Comparison of ENCODE assay signal across 28 cellular contexts in the genomic region with DNA sequence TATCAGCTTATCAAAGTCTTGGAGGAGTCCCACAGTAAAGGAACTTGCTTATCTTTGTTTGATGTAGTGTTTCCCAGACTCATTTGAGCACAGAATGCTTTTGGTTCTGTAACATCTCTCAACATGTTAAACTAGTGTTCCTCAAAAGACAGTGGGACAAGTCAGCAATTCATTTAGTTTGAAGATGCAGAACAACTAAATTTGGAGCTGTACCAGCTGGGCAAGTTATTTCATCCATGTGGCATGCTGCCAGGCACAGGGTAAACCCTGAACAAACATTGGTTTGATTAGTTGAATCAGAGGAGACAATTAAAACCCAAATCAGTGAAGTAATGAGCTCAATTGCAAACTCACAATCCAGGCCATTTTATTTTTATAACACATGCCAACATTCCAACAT.
A peak's percentile ranks its signal among the peaks of the same experiment; 100 is the strongest.
DNase-seq lines count a peak whose midpoint lies in the region; ATAC-seq, FAIRE-seq and TF ChIP-seq lines count a peak whose summit lies in the region.
"Had no signal": no experiment of that assay in that cellular context is flagged by ENCODE, and none has a peak within 500 bp of the region (broad histone marks: within the 10 kb centered on the region; RNA-seq: fewer than 3 reads in every experiment).

No MANE protein-coding gene starts in this region.

- H3K4me3 ChIP-seq in gastroesophageal sphincter (no peak overlapping the region), HepG2 (replicated peaks in 1 of 3; ENCODE audit: insufficient read depth in 1 of 3, low read depth in 2 of 3, low read length in 3 of 3) (no peak overlapping the region)
- H3K4me3 ChIP-seq: left lung, right lobe of liver, SJSA1, testis had no signal

- H3K36me3 ChIP-seq in gastroesophageal sphincter (no peaks in the 10 kb centered on the region), HepG2 (replicated peaks in 1 of 2; ENCODE audit: control insufficient read depth in 1 of 2, insufficient read depth in 2 of 2, low read length in 2 of 2) (no peaks in the 10 kb centered on the region)
- H3K36me3 ChIP-seq: left lung, right lobe of liver, SJSA1 had no signal

- in situ Hi-C loops in HepG2 (cut with HindIII; ENCODE audit: extremely low pct_ligation_motif_present, low pct_unique_long_range_greater_than_20kb): no loop called here

- H3K4me2 ChIP-seq in HepG2 (ENCODE audit: low read depth, low read length): no peak overlapping the region

- H3K27ac ChIP-seq in VCaP (peak overlapping the region; percentile 65), gastroesophageal sphincter (peak overlapping the region in 3 of 4 donors; percentile 14 to 52 (median 50)), HepG2 (ENCODE audit: extremely low read length, insufficient read depth, low read length) (no peak overlapping the region)
- H3K27ac ChIP-seq: HL-60, left lung, right lobe of liver, SJSA1, testis had no signal

- H3K9me3 ChIP-seq in gastroesophageal sphincter: no peaks in the 10 kb centered on the region
- H3K9me3 ChIP-seq in HepG2 (ENCODE audit: low read length): no peaks in the 10 kb centered on the region
- H3K9me3 ChIP-seq: left lung, right lobe of liver, SJSA1, testis had no signal

- CTCF ChIA-PET in HepG2 (lab: Yijun Ruan, JAX; ENCODE audit: low intra/inter-chr PET ratio, low total read pairs): no interaction called here

- ATAC-seq in gastroesophageal sphincter (no peak), GM18519 (IDR thresholded peaks at IDR 0.05; ENCODE audit: low FRiP score, unreplicated experiment) (no peak), HepG2 (no peak)
- ATAC-seq: activated CD8-positive, alpha-beta T cell treated with anti-CD3 and anti-CD28 coated beads, Interleukin-2, amount 10 ng/mL, durations not matched to agents 7 days and 5 days; left lung; right lobe of liver; stimulated activated memory B cell treated with anti-CD40 and anti-IgM and Interleukin-4, amounts not matched to agents 10 μg/mL and 1 μg/mL and 100 μg/mL, for 72 hours had no signal

- no peaks in the 10 kb centered on the region for H3K27me3 ChIP-seq in gastroesophageal sphincter
- H3K27me3 ChIP-seq in HepG2 (ENCODE audit: control insufficient read depth in 1 of 2, insufficient read depth in 2 of 2, low read length in 2 of 2): peaks cover 0 to 4% of the 10 kb centered on the region in 2 experiments; a peak in 1 of 5 replicates
- H3K27me3 ChIP-seq: left lung, right lobe of liver, SJSA1, testis had no signal

- H3K9ac ChIP-seq in HepG2 (ENCODE audit: insufficient read depth, low read depth, low read length): no peak overlapping the region

- TF ChIP-seq POLR2A in gastroesophageal sphincter (IDR thresholded peaks at IDR 0.05): no peak
- TF ChIP-seq POLR2A in HepG2 (IDR thresholded peaks at IDR 0.05; ENCODE audit: insufficient read depth in 1 of 2, low read depth in 2 of 2, low read length in 2 of 2): no peak

- DNase-seq in DMS79 (lab: John Stamatoyannopoulos, UW) (peak; percentile 75), NCI-H1105 treated with DMSO at 0.1 percent for 48 hours (lab: John Stamatoyannopoulos, UW) (peak; percentile 73), RPMI8226 (no peak), HepG2 (ENCODE audit: low spot score) (no peak), DMS114 treated with DMSO at 0.1 percent for 48 hours (lab: John Stamatoyannopoulos, UW; ENCODE audit: unreplicated experiment) (no peak)
- DNase-seq: activated CD4-positive, alpha-beta T cell treated with anti-CD3 and anti-CD28 coated beads for 1 hour; activated CD8-positive, alpha-beta T cell treated with anti-CD3 and anti-CD28 coated beads, Interleukin-2, amount 10 ng/mL, durations not matched to agents 7 days and 5 days; aorta; Calu3; EL; H7; left lung; mesendoderm; NCI-H1092; NCI-H2029; NCI-H526; stimulated activated CD4-positive, alpha-beta T cell treated with anti-CD3 and anti-CD28 coated beads, Interleukin-4, amount 100 ng/mL, for 4 hours; testis had no signal

- no peaks in the 10 kb centered on the region for H4K20me1 ChIP-seq in HepG2 (ENCODE audit: insufficient read depth, low read length)

- POLR2A ChIA-PET in HepG2 (lab: Yijun Ruan, JAX): no interaction called here

- no peak for TF ChIP-seq RAD21 in HepG2 (CRISPR knock-in tag; IDR thresholded peaks at IDR 0.05)

- no peak for TF ChIP-seq CTCF in VCaP (conservative IDR thresholded peaks at IDR 0.05)
- TF ChIP-seq CTCF in gastroesophageal sphincter (IDR thresholded peaks at IDR 0.05): no peak
- TF ChIP-seq CTCF in HepG2 (CRISPR knock-in tag; IDR thresholded peaks at IDR 0.05): no peak

- FAIRE-seq in HepG2 (lab: Jason Lieb, UNC): no peak
- FAIRE-seq: RCC 7860, TTC549, urothelium cell line had no signal

- intact Hi-C loops in HepG2 (cut with micrococcal nuclease; ENCODE audit: unreplicated experiment): no loop called here

- no TSS peak for BruUV-seq in HepG2 (replicated peaks; lab: Mats Ljungman, UMichigan)

- H3K4me1 ChIP-seq in gastroesophageal sphincter (peaks cover 0 to 40% (median 21%) of the 10 kb centered on the region in 3 donors), HepG2 (ENCODE audit: insufficient read depth, low read length) (no peaks in the 10 kb centered on the region)
- H3K4me1 ChIP-seq: left lung, right lobe of liver, SJSA1, testis had no signal

- H3K79me2 ChIP-seq in HepG2 (ENCODE audit: insufficient read depth, low read length): no peaks in the 10 kb centered on the region

- no peak overlapping the region for H2AFZ ChIP-seq in HepG2 (ENCODE audit: low read length)

- TF ChIP-seq EP300 in gastroesophageal sphincter (IDR thresholded peaks at IDR 0.05) (no peak), HepG2 (IDR thresholded peaks at IDR 0.05; ENCODE audit: low read depth in 2 of 2, low read length in 2 of 2) (no peak), HepG2 (CRISPR knock-in tag; IDR thresholded peaks at IDR 0.05; ENCODE audit: borderline replicate concordance) (no peak)

TF ChIP-seq in HepG2, 621 proteins besides CTCF, POLR2A, EP300 and RAD21 (continues in another document):
- TF ChIP-seq MYNN (CRISPR knock-in tag; IDR thresholded peaks at IDR 0.05; ENCODE audit: low read depth): no peak
- TF ChIP-seq ZNF615 (CRISPR knock-in tag; IDR thresholded peaks at IDR 0.05; ENCODE audit: borderline replicate concordance): no peak
- no peak for TF ChIP-seq ATF3 (CRISPR knock-in tag; IDR thresholded peaks at IDR 0.05)
- TF ChIP-seq FOXA1 (IDR thresholded peaks at IDR 0.05): no peak
- no peak for TF ChIP-seq FOXA1 (CRISPR knock-in tag; IDR thresholded peaks at IDR 0.05)
- TF ChIP-seq, protein P1, sequence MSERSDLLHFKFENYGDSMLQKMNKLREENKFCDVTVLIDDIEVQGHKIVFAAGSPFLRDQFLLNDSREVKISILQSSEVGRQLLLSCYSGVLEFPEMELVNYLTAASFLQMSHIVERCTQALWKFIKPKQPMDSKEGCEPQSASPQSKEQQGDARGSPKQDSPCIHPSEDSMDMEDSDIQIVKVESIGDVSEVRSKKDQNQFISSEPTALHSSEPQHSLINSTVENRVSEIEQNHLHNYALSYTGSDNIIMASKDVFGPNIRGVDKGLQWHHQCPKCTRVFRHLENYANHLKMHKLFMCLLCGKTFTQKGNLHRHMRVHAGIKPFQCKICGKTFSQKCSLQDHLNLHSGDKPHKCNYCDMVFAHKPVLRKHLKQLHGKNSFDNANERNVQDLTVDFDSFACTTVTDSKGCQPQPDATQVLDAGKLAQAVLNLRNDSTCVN (CRISPR knock-in tag; IDR thresholded peaks at IDR 0.05; ENCODE audit: borderline replicate concordance): no peak
- TF ChIP-seq, protein P2, sequence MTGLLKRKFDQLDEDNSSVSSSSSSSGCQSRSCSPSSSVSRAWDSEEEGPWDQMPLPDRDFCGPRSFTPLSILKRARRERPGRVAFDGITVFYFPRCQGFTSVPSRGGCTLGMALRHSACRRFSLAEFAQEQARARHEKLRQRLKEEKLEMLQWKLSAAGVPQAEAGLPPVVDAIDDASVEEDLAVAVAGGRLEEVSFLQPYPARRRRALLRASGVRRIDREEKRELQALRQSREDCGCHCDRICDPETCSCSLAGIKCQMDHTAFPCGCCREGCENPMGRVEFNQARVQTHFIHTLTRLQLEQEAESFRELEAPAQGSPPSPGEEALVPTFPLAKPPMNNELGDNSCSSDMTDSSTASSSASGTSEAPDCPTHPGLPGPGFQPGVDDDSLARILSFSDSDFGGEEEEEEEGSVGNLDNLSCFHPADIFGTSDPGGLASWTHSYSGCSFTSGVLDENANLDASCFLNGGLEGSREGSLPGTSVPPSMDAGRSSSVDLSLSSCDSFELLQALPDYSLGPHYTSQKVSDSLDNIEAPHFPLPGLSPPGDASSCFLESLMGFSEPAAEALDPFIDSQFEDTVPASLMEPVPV (CRISPR knock-in tag; IDR thresholded peaks at IDR 0.05): no peak
- no peak for TF ChIP-seq BCL3 (CRISPR knock-in tag; IDR thresholded peaks at IDR 0.05)
- no peak for TF ChIP-seq ISX (CRISPR knock-in tag; conservative IDR thresholded peaks at IDR 0.05)
- TF ChIP-seq GATA4 (IDR thresholded peaks at IDR 0.05; ENCODE audit: borderline replicate concordance, low read depth): no peak
- no peak for TF ChIP-seq GPN1 (CRISPR knock-in tag; IDR thresholded peaks at IDR 0.05; ENCODE audit: borderline replicate concordance)
- no peak for TF ChIP-seq FOXO4 (CRISPR knock-in tag; conservative IDR thresholded peaks at IDR 0.05)
- TF ChIP-seq TEAD3 (CRISPR knock-in tag; optimal IDR thresholded peaks at IDR 0.05; ENCODE audit: borderline replicate concordance): no peak
- TF ChIP-seq MATR3 (CRISPR knock-in tag; IDR thresholded peaks at IDR 0.05): no peak

Comparison
In these comparisons a context has a peak if more than half of its experiments do, and no peak if none do; other contexts are left out.
1. DNase-seq: peak in DMS79 (single experiment) and NCI-H1105 treated with DMSO at 0.1 percent for 48 hours (single experiment); none in RPMI8226 (single experiment), HepG2 (single experiment) and DMS114 treated with DMSO at 0.1 percent for 48 hours (single experiment).